In genomic region chr3:37075955-37076354, GRCh38 we compare ENCODE assay signal across 26 cellular contexts.
"Had no signal": no experiment of that assay in that cellular context is flagged by ENCODE, and none has a peak within 500 bp of the region (broad histone marks: within the 10 kb centered on the region; RNA-seq: fewer than 3 reads in every experiment).

No MANE protein-coding gene starts in this region.

- H3K4me1 Mint-ChIP-seq: IgD-negative memory B cell, WTC11 had no signal

- H3K4me3 Mint-ChIP-seq: activated CD8-positive, alpha-beta T cell treated with anti-CD3 and anti-CD28 coated beads, Interleukin-2, amount 10 ng/mL, durations not matched to agents 7 days and 5 days; activated naive CD8-positive, alpha-beta T cell treated with anti-CD3 and anti-CD28 coated beads, Interleukin-2, amount 50 U/mL, for 24 hours; activated T-helper 1 cell treated with anti-CD3 and anti-CD28 coated beads, Interleukin-12 subunit alpha, Interleukin-12 subunit beta, Interleukin-2, Interleukin-4 antibody, amounts not matched to agents 30 ng/mL and 10 ng/mL and 1 ng/mL, durations not matched to agents 14 hours and 24 hours and 36 hours; T-helper 1 cell treated with Interleukin-12 subunit alpha and Interleukin-12 subunit beta and Interleukin-4 antibody, amounts not matched to agents 30 μg/mL and 1 μg/mL, for 36 hours; WTC11 had no signal

- H3K9me3 ChIP-seq: MG63 had no signal

- H3K27me3 ChIP-seq: MG63 had no signal

- DNase-seq: activated CD4-positive, alpha-beta T cell treated with anti-CD3 and anti-CD28 coated beads for 48 hours; activated CD4-positive, alpha-beta T cell treated with anti-CD3 and anti-CD28 coated beads, Interleukin-2, amount 50 U/mL, for 4 hours; activated CD4-positive, CD25-positive, alpha-beta regulatory T cell treated with anti-CD3 and anti-CD28 coated beads, Interleukin-2, amount 50 U/mL, for 72 hours; activated CD8-positive, alpha-beta memory T cell treated with anti-CD3 and anti-CD28 coated beads, Interleukin-2, amount 50 U/mL, for 48 hours; activated CD8-positive, alpha-beta T cell treated with anti-CD3 and anti-CD28 coated beads, Interleukin-2, amount 10 ng/mL, durations not matched to agents 7 days and 5 days; activated effector memory CD4-positive, alpha-beta T cell treated with Interleukin-2 at 50 U/mL for 16 hours; activated naive CD4-positive, alpha-beta T cell; activated naive CD8-positive, alpha-beta T cell treated with anti-CD3 and anti-CD28 coated beads, Interleukin-2, amount 50 U/mL, for 24 hours; activated T-cell treated with anti-CD3 and anti-CD28 coated beads, Interleukin-2, amount 50 U/mL, for 1 hour; KG1; MG63; MV-4-11; NCI-H1092 treated with DMSO at 0.1 percent for 48 hours; NCI-H1417 treated with DMSO at 0.1 percent for 48 hours; NCI-H1694 treated with DMSO at 0.1 percent for 48 hours; NCI-H2029 treated with DMSO at 0.1 percent for 48 hours; NCI-H345; NCI-H510A treated with DMSO at 0.1 percent for 48 hours; NCI-H69; PC-9; SHP77 treated with DMSO at 0.1 percent for 48 hours had no signal

- H3K4me3 ChIP-seq: MG63, PC-9 had no signal

- H3K27me3 Mint-ChIP-seq: activated naive CD8-positive, alpha-beta T cell treated with anti-CD3 and anti-CD28 coated beads, Interleukin-2, amount 50 U/mL, for 24 hours; IgD-negative memory B cell had no signal

- ATAC-seq: activated CD8-positive, alpha-beta T cell treated with anti-CD3 and anti-CD28 coated beads, Interleukin-2, amount 10 ng/mL, durations not matched to agents 7 days and 5 days; activated naive CD4-positive, alpha-beta T cell treated with anti-CD3 and anti-CD28 coated beads, Interleukin-2, amount 50 U/mL, for 72 hours; activated naive CD8-positive, alpha-beta T cell treated with anti-CD3 and anti-CD28 coated beads, Interleukin-2, amount 50 U/mL, for 24 hours; WTC11 had no signal

- H3K9me3 Mint-ChIP-seq: activated naive CD4-positive, alpha-beta T cell treated with anti-CD3 and anti-CD28 coated beads, Interleukin-2, amount 50 U/mL, for 72 hours; activated naive CD8-positive, alpha-beta T cell treated with anti-CD3 and anti-CD28 coated beads, Interleukin-2, amount 50 U/mL, for 24 hours; activated T-helper 1 cell treated with anti-CD3 and anti-CD28 coated beads, Interleukin-12 subunit alpha, Interleukin-12 subunit beta, Interleukin-2, Interleukin-4 antibody, amounts not matched to agents 30 ng/mL and 10 ng/mL and 1 ng/mL, durations not matched to agents 14 hours and 24 hours and 36 hours; T-helper 1 cell treated with Interleukin-12 subunit alpha and Interleukin-12 subunit beta and Interleukin-4 antibody, amounts not matched to agents 30 μg/mL and 1 μg/mL, for 36 hours; WTC11 had no signal

- H3K36me3 Mint-ChIP-seq: WTC11 had no signal

- H3K27ac Mint-ChIP-seq: activated CD8-positive, alpha-beta T cell treated with anti-CD3 and anti-CD28 coated beads, Interleukin-2, amount 10 ng/mL, durations not matched to agents 7 days and 5 days; activated naive CD4-positive, alpha-beta T cell treated with anti-CD3 and anti-CD28 coated beads, Interleukin-2, amount 50 U/mL, for 72 hours; activated naive CD8-positive, alpha-beta T cell treated with anti-CD3 and anti-CD28 coated beads, Interleukin-2, amount 50 U/mL, for 24 hours; activated T-helper 1 cell treated with anti-CD3 and anti-CD28 coated beads, Interleukin-12 subunit alpha, Interleukin-12 subunit beta, Interleukin-2, Interleukin-4 antibody, amounts not matched to agents 30 ng/mL and 10 ng/mL and 1 ng/mL, durations not matched to agents 14 hours and 24 hours and 36 hours; IgD-negative memory B cell; T-helper 1 cell treated with Interleukin-12 subunit alpha and Interleukin-12 subunit beta and Interleukin-4 antibody, amounts not matched to agents 30 μg/mL and 1 μg/mL, for 36 hours; WTC11 had no signal

- H3K27ac ChIP-seq: PC-9 had no signal
